Comparison of ENCODE assay signal across 6 cellular contexts in genomic region chr21:22138297-22139016, GRCh38.
"Had no signal": no experiment of that assay in that cellular context is flagged by ENCODE, and none has a peak within 500 bp of the region (broad histone marks: within the 10 kb centered on the region; RNA-seq: fewer than 3 reads in every experiment).

No MANE protein-coding gene starts in this region.

- DNase-seq: IMR-90, KBM-7, KG1 had no signal

- FAIRE-seq: HTR-8/SVneo had no signal

- H3K9ac ChIP-seq: KMS-11 had no signal

- H3K4me2 ChIP-seq: KMS-11 had no signal

- H3K27ac ChIP-seq: HL-60, KMS-11 had no signal
